ENCODE assay signal across 1 cellular context in the genomic region with DNA sequence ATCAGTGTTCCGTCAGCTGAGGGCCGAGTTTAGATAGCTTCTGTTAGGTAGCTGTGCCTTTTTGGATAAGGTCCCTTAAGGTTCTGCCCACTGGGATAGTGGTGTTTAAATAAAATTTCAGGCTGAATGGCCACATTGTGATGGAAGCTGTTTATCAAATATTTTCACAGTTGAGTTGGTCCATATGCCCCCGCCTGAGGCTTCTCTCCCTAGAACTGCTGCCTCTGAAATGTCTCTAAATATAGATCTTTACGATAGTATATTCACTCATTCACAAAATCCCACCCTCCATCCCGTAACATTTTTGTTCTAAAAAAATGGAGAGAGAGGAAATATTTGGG.
TF ChIP-seq lines count a peak whose summit lies in the region.

No MANE protein-coding gene starts in this region.

TF ChIP-seq in GM23338, 12 proteins besides CTCF, POLR2A, EP300 and RAD21 (continued from another document):
- TF ChIP-seq, protein P1, sequence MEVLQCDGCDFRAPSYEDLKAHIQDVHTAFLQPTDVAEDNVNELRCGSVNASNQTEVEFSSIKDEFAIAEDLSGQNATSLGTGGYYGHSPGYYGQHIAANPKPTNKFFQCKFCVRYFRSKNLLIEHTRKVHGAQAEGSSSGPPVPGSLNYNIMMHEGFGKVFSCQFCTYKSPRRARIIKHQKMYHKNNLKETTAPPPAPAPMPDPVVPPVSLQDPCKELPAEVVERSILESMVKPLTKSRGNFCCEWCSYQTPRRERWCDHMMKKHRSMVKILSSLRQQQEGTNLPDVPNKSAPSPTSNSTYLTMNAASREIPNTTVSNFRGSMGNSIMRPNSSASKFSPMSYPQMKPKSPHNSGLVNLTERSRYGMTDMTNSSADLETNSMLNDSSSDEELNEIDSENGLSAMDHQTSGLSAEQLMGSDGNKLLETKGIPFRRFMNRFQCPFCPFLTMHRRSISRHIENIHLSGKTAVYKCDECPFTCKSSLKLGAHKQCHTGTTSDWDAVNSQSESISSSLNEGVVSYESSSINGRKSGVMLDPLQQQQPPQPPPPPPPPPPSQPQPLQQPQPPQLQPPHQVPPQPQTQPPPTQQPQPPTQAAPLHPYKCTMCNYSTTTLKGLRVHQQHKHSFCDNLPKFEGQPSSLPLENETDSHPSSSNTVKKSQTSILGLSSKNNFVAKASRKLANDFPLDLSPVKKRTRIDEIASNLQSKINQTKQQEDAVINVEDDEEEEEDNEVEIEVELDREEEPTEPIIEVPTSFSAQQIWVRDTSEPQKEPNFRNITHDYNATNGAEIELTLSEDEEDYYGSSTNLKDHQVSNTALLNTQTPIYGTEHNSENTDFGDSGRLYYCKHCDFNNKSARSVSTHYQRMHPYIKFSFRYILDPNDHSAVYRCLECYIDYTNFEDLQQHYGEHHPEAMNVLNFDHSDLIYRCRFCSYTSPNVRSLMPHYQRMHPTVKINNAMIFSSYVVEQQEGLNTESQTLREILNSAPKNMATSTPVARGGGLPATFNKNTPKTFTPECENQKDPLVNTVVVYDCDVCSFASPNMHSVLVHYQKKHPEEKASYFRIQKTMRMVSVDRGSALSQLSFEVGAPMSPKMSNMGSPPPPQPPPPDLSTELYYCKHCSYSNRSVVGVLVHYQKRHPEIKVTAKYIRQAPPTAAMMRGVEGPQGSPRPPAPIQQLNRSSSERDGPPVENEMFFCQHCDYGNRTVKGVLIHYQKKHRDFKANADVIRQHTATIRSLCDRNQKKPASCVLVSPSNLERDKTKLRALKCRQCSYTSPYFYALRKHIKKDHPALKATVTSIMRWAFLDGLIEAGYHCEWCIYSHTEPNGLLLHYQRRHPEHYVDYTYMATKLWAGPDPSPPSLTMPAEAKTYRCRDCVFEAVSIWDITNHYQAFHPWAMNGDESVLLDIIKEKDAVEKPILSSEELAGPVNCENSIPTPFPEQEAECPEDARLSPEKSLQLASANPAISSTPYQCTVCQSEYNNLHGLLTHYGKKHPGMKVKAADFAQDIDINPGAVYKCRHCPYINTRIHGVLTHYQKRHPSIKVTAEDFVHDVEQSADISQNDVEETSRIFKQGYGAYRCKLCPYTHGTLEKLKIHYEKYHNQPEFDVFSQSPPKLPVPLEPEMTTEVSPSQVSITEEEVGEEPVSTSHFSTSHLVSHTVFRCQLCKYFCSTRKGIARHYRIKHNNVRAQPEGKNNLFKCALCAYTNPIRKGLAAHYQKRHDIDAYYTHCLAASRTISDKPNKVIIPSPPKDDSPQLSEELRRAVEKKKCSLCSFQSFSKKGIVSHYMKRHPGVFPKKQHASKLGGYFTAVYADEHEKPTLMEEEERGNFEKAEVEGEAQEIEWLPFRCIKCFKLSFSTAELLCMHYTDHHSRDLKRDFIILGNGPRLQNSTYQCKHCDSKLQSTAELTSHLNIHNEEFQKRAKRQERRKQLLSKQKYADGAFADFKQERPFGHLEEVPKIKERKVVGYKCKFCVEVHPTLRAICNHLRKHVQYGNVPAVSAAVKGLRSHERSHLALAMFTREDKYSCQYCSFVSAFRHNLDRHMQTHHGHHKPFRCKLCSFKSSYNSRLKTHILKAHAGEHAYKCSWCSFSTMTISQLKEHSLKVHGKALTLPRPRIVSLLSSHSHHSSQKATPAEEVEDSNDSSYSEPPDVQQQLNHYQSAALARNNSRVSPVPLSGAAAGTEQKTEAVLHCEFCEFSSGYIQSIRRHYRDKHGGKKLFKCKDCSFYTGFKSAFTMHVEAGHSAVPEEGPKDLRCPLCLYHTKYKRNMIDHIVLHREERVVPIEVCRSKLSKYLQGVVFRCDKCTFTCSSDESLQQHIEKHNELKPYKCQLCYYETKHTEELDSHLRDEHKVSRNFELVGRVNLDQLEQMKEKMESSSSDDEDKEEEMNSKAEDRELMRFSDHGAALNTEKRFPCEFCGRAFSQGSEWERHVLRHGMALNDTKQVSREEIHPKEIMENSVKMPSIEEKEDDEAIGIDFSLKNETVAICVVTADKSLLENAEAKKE (CRISPR knock-in tag; IDR thresholded peaks at IDR 0.05): no peak
- TF ChIP-seq ZNF114 (CRISPR knock-in tag; IDR thresholded peaks at IDR 0.05) (no peak), ZNF331 (CRISPR knock-in tag; IDR thresholded peaks at IDR 0.05; ENCODE audit: low read depth) (no peak)
